19 cellular contexts compared by ENCODE assay signal in genomic region chr17:79341816-79342215, GRCh38.
"Had no signal": no experiment of that assay in that cellular context is flagged by ENCODE, and none has a peak within 500 bp of the region (broad histone marks: within the 10 kb centered on the region; RNA-seq: fewer than 3 reads in every experiment).

No MANE protein-coding gene starts in this region.

- FAIRE-seq: islet of Langerhans had no signal

- H3K36me3 Mint-ChIP-seq: mesothelial cell of epicardium had no signal

- H3K9me3 Mint-ChIP-seq: effector memory CD8-positive, alpha-beta T cell had no signal

- H3K36me3 ChIP-seq: esophagus muscularis mucosa, gastrocnemius medialis, heart right ventricle, spleen, stomach had no signal

- H3K4me3 Mint-ChIP-seq: effector memory CD8-positive, alpha-beta T cell; mesothelial cell of epicardium; nephron had no signal

- H3K4me1 ChIP-seq: esophagus muscularis mucosa, gastrocnemius medialis, heart right ventricle, stomach had no signal

- H3K4me1 Mint-ChIP-seq: mesothelial cell of epicardium, nephron had no signal

- H3K4me3 ChIP-seq: esophagus muscularis mucosa, gastrocnemius medialis, heart right ventricle, stomach had no signal

- H3K27ac ChIP-seq: epithelial cell of prostate, esophagus muscularis mucosa, gastrocnemius medialis, heart right ventricle, stomach had no signal

- H3K27ac Mint-ChIP-seq: effector memory CD8-positive, alpha-beta T cell; mesothelial cell of epicardium; nephron had no signal

- ATAC-seq: effector memory CD8-positive, alpha-beta T cell; gastrocnemius medialis; heart right ventricle; left lobe of liver; sciatic nerve had no signal

- H3K9me3 ChIP-seq: gastrocnemius medialis had no signal

- DNase-seq: effector memory CD8-positive, alpha-beta T cell; gastrocnemius medialis; heart right ventricle; hypothalamus; spleen; stimulated activated CD4-positive, alpha-beta T cell treated with anti-CD3 and anti-CD28 coated beads, Interleukin-15, amount 100 ng/mL, for 24 hours; stimulated activated CD4-positive, alpha-beta T cell treated with anti-CD3 and anti-CD28 coated beads, Interleukin-1b, Interleukin-23, amount 100 ng/mL, for 48 hours; stimulated activated CD4-positive, alpha-beta T cell treated with anti-CD3 and anti-CD28 coated beads, Interleukin-4, amount 100 ng/mL, for 24 hours; stimulated activated naive CD4-positive, alpha-beta T cell; stomach; substantia nigra; trophoblast cell had no signal
